21 cellular contexts compared by ENCODE assay signal in genomic region chr11:46607516-46607915, GRCh38.
"Had no signal": no experiment of that assay in that cellular context is flagged by ENCODE, and none has a peak within 500 bp of the region (broad histone marks: within the 10 kb centered on the region; RNA-seq: fewer than 3 reads in every experiment).

No MANE protein-coding gene starts in this region.

- H3K27me3 ChIP-seq: sigmoid colon, upper lobe of left lung had no signal

- H3K4me3 Mint-ChIP-seq: activated naive CD8-positive, alpha-beta T cell; activated T-helper 1 cell treated with anti-CD3 and anti-CD28 coated beads, Interleukin-12 subunit alpha, Interleukin-12 subunit beta, Interleukin-2, Interleukin-4 antibody, amounts not matched to agents 30 ng/mL and 10 ng/mL and 1 ng/mL, durations not matched to agents 14 hours and 24 hours and 36 hours; naive B cell; T-helper 1 cell treated with Interleukin-12 subunit alpha and Interleukin-12 subunit beta and Interleukin-4 antibody, amounts not matched to agents 30 μg/mL and 1 μg/mL, for 36 hours had no signal

- H3K9me3 ChIP-seq: sigmoid colon, upper lobe of left lung had no signal

- H3K27ac Mint-ChIP-seq: activated naive CD8-positive, alpha-beta T cell; activated T-helper 1 cell treated with anti-CD3 and anti-CD28 coated beads, Interleukin-12 subunit alpha, Interleukin-12 subunit beta, Interleukin-2, Interleukin-4 antibody, amounts not matched to agents 30 ng/mL and 10 ng/mL and 1 ng/mL, durations not matched to agents 14 hours and 24 hours and 36 hours; naive B cell; T-helper 1 cell treated with Interleukin-12 subunit alpha and Interleukin-12 subunit beta and Interleukin-4 antibody, amounts not matched to agents 30 μg/mL and 1 μg/mL, for 36 hours had no signal

- H3K9me3 Mint-ChIP-seq: activated T-helper 1 cell treated with anti-CD3 and anti-CD28 coated beads, Interleukin-12 subunit alpha, Interleukin-12 subunit beta, Interleukin-2, Interleukin-4 antibody, amounts not matched to agents 30 ng/mL and 10 ng/mL and 1 ng/mL, durations not matched to agents 14 hours and 24 hours and 36 hours; T-helper 1 cell treated with Interleukin-12 subunit alpha and Interleukin-12 subunit beta and Interleukin-4 antibody, amounts not matched to agents 30 μg/mL and 1 μg/mL, for 36 hours had no signal

- DNase-seq: activated CD4-positive, alpha-beta T cell treated with anti-CD3 and anti-CD28 coated beads for 4 hours; activated CD4-positive, alpha-beta T cell treated with anti-CD3 and anti-CD28 coated beads, Interleukin-2, amount 50 U/mL, for 48 hours; activated CD4-positive, CD25-positive, alpha-beta regulatory T cell; activated gamma-delta T cell treated with Interleukin-2 at 50 U/mL for 16 hours; amniotic stem cell; cerebellar nuclear complex; naive B cell; occipital lobe; sigmoid colon; stimulated activated CD4-positive, alpha-beta T cell treated with anti-CD3 and anti-CD28 coated beads, Interleukin-15, amount 100 ng/mL, for 24 hours; stimulated activated CD8-positive, alpha-beta memory T cell treated with anti-CD3 and anti-CD28 coated beads, Interleukin-4, amount 100 ng/mL, for 48 hours; stimulated activated naive CD4-positive, alpha-beta T cell; T1000; upper lobe of left lung had no signal

- H3K4me1 ChIP-seq: sigmoid colon had no signal

- H3K27ac ChIP-seq: coronary artery, epithelial cell of prostate, sigmoid colon, upper lobe of left lung had no signal

- H3K27me3 Mint-ChIP-seq: activated naive CD8-positive, alpha-beta T cell; naive B cell had no signal

- H3K4me3 ChIP-seq: coronary artery, lung, sigmoid colon, smooth muscle cell, upper lobe of left lung had no signal

- H3K4me2 ChIP-seq: smooth muscle cell had no signal
